In genomic region chr12:50070314-50071060, GRCh38 we compare ENCODE assay signal across 1 cellular context.
TF ChIP-seq lines count a peak whose summit lies in the region.

No MANE protein-coding gene starts in this region.

TF ChIP-seq in K562, 482 proteins besides CTCF, POLR2A, EP300 and RAD21 (continued from another document and continues in another):
- TF ChIP-seq PRMT5 (CRISPR knock-in tag; IDR thresholded peaks at IDR 0.05): no peak
- peak; percentile 38; the same call in 1 of the 2 replicates for TF ChIP-seq EHMT2 (IDR thresholded peaks at IDR 0.05)
- TF ChIP-seq MECOM (CRISPR knock-in tag; IDR thresholded peaks at IDR 0.05): no peak
- TF ChIP-seq POLR2G (IDR thresholded peaks at IDR 0.05; ENCODE audit: low read depth, low read length): no peak
- peak in 1 of 2 experiments; percentile 53; a peak in 1 of 4 replicates for TF ChIP-seq FOXA3 (CRISPR knock-in tag; conservative IDR thresholded peaks at IDR 0.05 in 1 of 2, IDR thresholded peaks at IDR 0.05 in 1 of 2)
- TF ChIP-seq CBFB (CRISPR knock-in tag; IDR thresholded peaks at IDR 0.05): 0 out of 2 replicates have a peak, but pooled peaks have one; percentile 48
- TF ChIP-seq, protein P1, sequence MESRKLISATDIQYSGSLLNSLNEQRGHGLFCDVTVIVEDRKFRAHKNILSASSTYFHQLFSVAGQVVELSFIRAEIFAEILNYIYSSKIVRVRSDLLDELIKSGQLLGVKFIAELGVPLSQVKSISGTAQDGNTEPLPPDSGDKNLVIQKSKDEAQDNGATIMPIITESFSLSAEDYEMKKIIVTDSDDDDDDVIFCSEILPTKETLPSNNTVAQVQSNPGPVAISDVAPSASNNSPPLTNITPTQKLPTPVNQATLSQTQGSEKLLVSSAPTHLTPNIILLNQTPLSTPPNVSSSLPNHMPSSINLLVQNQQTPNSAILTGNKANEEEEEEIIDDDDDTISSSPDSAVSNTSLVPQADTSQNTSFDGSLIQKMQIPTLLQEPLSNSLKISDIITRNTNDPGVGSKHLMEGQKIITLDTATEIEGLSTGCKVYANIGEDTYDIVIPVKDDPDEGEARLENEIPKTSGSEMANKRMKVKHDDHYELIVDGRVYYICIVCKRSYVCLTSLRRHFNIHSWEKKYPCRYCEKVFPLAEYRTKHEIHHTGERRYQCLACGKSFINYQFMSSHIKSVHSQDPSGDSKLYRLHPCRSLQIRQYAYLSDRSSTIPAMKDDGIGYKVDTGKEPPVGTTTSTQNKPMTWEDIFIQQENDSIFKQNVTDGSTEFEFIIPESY (CRISPR knock-in tag; IDR thresholded peaks at IDR 0.05): 0 out of 2 replicates have a peak, but pooled peaks have one; percentile 26
- no peak for TF ChIP-seq FOXA1 (IDR thresholded peaks at IDR 0.05; ENCODE audit: borderline replicate concordance)
- TF ChIP-seq L3MBTL2 (IDR thresholded peaks at IDR 0.05): peak; percentile 74
- TF ChIP-seq ZBTB17 (CRISPR knock-in tag; IDR thresholded peaks at IDR 0.05): no peak
- TF ChIP-seq SMAD3 (CRISPR knock-in tag; conservative IDR thresholded peaks at IDR 0.05): 0 out of 2 replicates have a peak, but pooled peaks have one; percentile 19
- no peak for TF ChIP-seq NCOA6 (IDR thresholded peaks at IDR 0.05)
- peak; percentile 71 for TF ChIP-seq GABPA (tag; conservative IDR thresholded peaks at IDR 0.05; ENCODE audit: low read depth)
- no peak for TF ChIP-seq FUS (optimal IDR thresholded peaks at IDR 0.05; ENCODE audit: low read depth, low read length)
- TF ChIP-seq NR3C1 (CRISPR knock-in tag; IDR thresholded peaks at IDR 0.05): no peak
- no peak for TF ChIP-seq MXI1 (IDR thresholded peaks at IDR 0.05; ENCODE audit: low read depth, low read length)
- TF ChIP-seq DPF2 (IDR thresholded peaks at IDR 0.05): peak; percentile 27; the same call in 1 of the 2 replicates
- peak in 1 of 2 experiments; percentile 10 for TF ChIP-seq AFF1 (IDR thresholded peaks at IDR 0.05; ENCODE audit: low read depth in 1 of 2, partially characterized antibody in 2 of 2)
- peak; percentile 74 for TF ChIP-seq ZBTB40 (IDR thresholded peaks at IDR 0.05)
- no peak for TF ChIP-seq ZBTB40 (CRISPR knock-in tag; IDR thresholded peaks at IDR 0.05)
- TF ChIP-seq, protein P2, sequence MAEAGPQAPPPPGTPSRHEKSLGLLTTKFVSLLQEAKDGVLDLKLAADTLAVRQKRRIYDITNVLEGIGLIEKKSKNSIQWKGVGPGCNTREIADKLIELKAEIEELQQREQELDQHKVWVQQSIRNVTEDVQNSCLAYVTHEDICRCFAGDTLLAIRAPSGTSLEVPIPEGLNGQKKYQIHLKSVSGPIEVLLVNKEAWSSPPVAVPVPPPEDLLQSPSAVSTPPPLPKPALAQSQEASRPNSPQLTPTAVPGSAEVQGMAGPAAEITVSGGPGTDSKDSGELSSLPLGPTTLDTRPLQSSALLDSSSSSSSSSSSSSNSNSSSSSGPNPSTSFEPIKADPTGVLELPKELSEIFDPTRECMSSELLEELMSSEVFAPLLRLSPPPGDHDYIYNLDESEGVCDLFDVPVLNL (CRISPR knock-in tag; IDR thresholded peaks at IDR 0.05; ENCODE audit: low read depth): 0 out of 2 replicates have a peak, but pooled peaks have one; percentile 26
- TF ChIP-seq E2F5 (CRISPR knock-in tag; IDR thresholded peaks at IDR 0.05): peak; percentile 60; the same call in 1 of the 2 replicates
- no peak for TF ChIP-seq MCM5 (IDR thresholded peaks at IDR 0.05; ENCODE audit: low read depth)
- TF ChIP-seq ZNF175 (CRISPR knock-in tag; IDR thresholded peaks at IDR 0.05; ENCODE audit: low read depth): peak; percentile 74; the same call in 1 of the 2 replicates
- no peak for TF ChIP-seq KLF6 (CRISPR knock-in tag; IDR thresholded peaks at IDR 0.05; ENCODE audit: borderline replicate concordance)
- no peak for TF ChIP-seq GTF2A2 (tag; IDR thresholded peaks at IDR 0.05)
- no peak for TF ChIP-seq CREM (IDR thresholded peaks at IDR 0.05; ENCODE audit: low read depth)
- no peak; the same call in 1 of the 2 replicates for TF ChIP-seq PHF8 (IDR thresholded peaks at IDR 0.05; ENCODE audit: borderline replicate concordance, low read length)
- TF ChIP-seq ZNF707 (CRISPR knock-in tag; conservative IDR thresholded peaks at IDR 0.05): no peak
- 0 out of 2 replicates have a peak, but pooled peaks have one; percentile 12 for TF ChIP-seq ZNF165 (CRISPR knock-in tag; IDR thresholded peaks at IDR 0.05; ENCODE audit: borderline replicate concordance)
- TF ChIP-seq C11orf30 (IDR thresholded peaks at IDR 0.05; ENCODE audit: low read depth): no peak
- TF ChIP-seq TOE1 (IDR thresholded peaks at IDR 0.05; ENCODE audit: borderline replicate concordance): no peak
- TF ChIP-seq TOE1 (CRISPR knock-in tag; IDR thresholded peaks at IDR 0.05; ENCODE audit: borderline replicate concordance, low read depth): peak; percentile 78; the same call in 1 of the 2 replicates
- no peak for TF ChIP-seq ZNF79 (CRISPR knock-in tag; IDR thresholded peaks at IDR 0.05; ENCODE audit: low read depth)
- TF ChIP-seq XRCC4 (IDR thresholded peaks at IDR 0.05; ENCODE audit: extremely low read depth, insufficient read depth, insufficient read length): no peak
- TF ChIP-seq ZBTB26 (CRISPR knock-in tag; IDR thresholded peaks at IDR 0.05): no peak
- no peak for TF ChIP-seq CREB1 (IDR thresholded peaks at IDR 0.05)
- TF ChIP-seq CREB1 (CRISPR knock-in tag; IDR thresholded peaks at IDR 0.05): 0 out of 2 replicates have a peak, but pooled peaks have one; percentile 26
